19 cellular contexts compared by ENCODE assay signal in genomic region chr10:130741901-130742625, GRCh38.
"Had no signal": no experiment of that assay in that cellular context is flagged by ENCODE, and none has a peak within 500 bp of the region (broad histone marks: within the 10 kb centered on the region; RNA-seq: fewer than 3 reads in every experiment).

No MANE protein-coding gene starts in this region.

- H3K27me3 ChIP-seq: ovary, right lobe of liver, transverse colon had no signal

- H3K9me3 ChIP-seq: esophagus squamous epithelium, gastroesophageal sphincter, left ventricle myocardium inferior, ovary, right lobe of liver, thoracic aorta, transverse colon had no signal

- ATAC-seq: gastroesophageal sphincter; naive thymus-derived CD8-positive, alpha-beta T cell; right lobe of liver had no signal

- H3K4me3 ChIP-seq: esophagus squamous epithelium, gastroesophageal sphincter, left ventricle myocardium inferior, ovary, right lobe of liver, skin epidermis, thoracic aorta, transverse colon had no signal

- DNase-seq: effector memory CD4-positive, alpha-beta T cell; esophagus squamous epithelium; foreskin fibroblast; glutamatergic neuron; immature natural killer cell; kidney; left cardiac atrium; left ventricle myocardium inferior; naive thymus-derived CD8-positive, alpha-beta T cell; stimulated activated CD4-positive, alpha-beta T cell treated with anti-CD3 and anti-CD28 coated beads, Interleukin-12 subunit alpha, Interleukin-12 subunit beta, amount 100 ng/mL, for 4 hours; stimulated activated naive CD4-positive, alpha-beta T cell treated with Interleukin-2 at 50 U/mL for 16 hours; transverse colon had no signal

- H3K36me3 ChIP-seq: esophagus squamous epithelium, gastroesophageal sphincter, left ventricle myocardium inferior, ovary, right lobe of liver, thoracic aorta, transverse colon had no signal

- FAIRE-seq: bronchial epithelial cell, kidney, urothelium cell line had no signal

- H3K27ac ChIP-seq: esophagus squamous epithelium, gastroesophageal sphincter, left ventricle myocardium inferior, ovary, right lobe of liver, skin epidermis, thoracic aorta, transverse colon had no signal

- H3K4me1 ChIP-seq: esophagus squamous epithelium, gastroesophageal sphincter, left ventricle myocardium inferior, right lobe of liver, transverse colon had no signal
